In genomic region chr9:128733256-128733655, GRCh38 we compare ENCODE assay signal across 1 cellular context.
A peak's percentile ranks its signal among the peaks of the same experiment; 100 is the strongest.
TF ChIP-seq lines count a peak whose summit lies in the region.

No MANE protein-coding gene starts in this region.

TF ChIP-seq in HepG2, 621 proteins besides CTCF, POLR2A, EP300 and RAD21 (continued from another document and continues in another):
- TF ChIP-seq THAP9 (CRISPR knock-in tag; IDR thresholded peaks at IDR 0.05; ENCODE audit: borderline replicate concordance) (no peak), SOX6 (IDR thresholded peaks at IDR 0.05) (no peak), SOX6 (CRISPR knock-in tag; IDR thresholded peaks at IDR 0.05) (no peak), NFE2 (CRISPR knock-in tag; IDR thresholded peaks at IDR 0.05) (no peak), ZNF766 (CRISPR knock-in tag; IDR thresholded peaks at IDR 0.05; ENCODE audit: borderline replicate concordance) (no peak), HINFP (CRISPR knock-in tag; IDR thresholded peaks at IDR 0.05; ENCODE audit: low read depth) (no peak), ADNP (CRISPR knock-in tag; IDR thresholded peaks at IDR 0.05) (no peak), RBFOX2 (IDR thresholded peaks at IDR 0.05; ENCODE audit: low read depth, low read length) (no peak), ZNF282 (IDR thresholded peaks at IDR 0.05; ENCODE audit: partially characterized antibody) (no peak), ZSCAN20 (CRISPR knock-in tag; IDR thresholded peaks at IDR 0.05; ENCODE audit: borderline replicate concordance) (no peak), TRIM24 (CRISPR knock-in tag; IDR thresholded peaks at IDR 0.05) (no peak), KAT8 (CRISPR knock-in tag; IDR thresholded peaks at IDR 0.05) (peak; percentile 89), ZNF749 (CRISPR knock-in tag; IDR thresholded peaks at IDR 0.05; ENCODE audit: borderline replicate concordance) (no peak), ZNF263 (CRISPR knock-in tag; IDR thresholded peaks at IDR 0.05) (no peak), PATZ1 (CRISPR knock-in tag; IDR thresholded peaks at IDR 0.05) (no peak), TRAFD1 (CRISPR knock-in tag; IDR thresholded peaks at IDR 0.05; ENCODE audit: borderline replicate concordance) (no peak), ZNF143 (CRISPR knock-in tag; IDR thresholded peaks at IDR 0.05) (no peak), NAIF1 (CRISPR knock-in tag; IDR thresholded peaks at IDR 0.05; ENCODE audit: borderline replicate concordance) (no peak), SIN3A (IDR thresholded peaks at IDR 0.05; ENCODE audit: borderline replicate concordance, low read depth, low read length) (no peak), ZNF580 (CRISPR knock-in tag; IDR thresholded peaks at IDR 0.05; ENCODE audit: borderline replicate concordance, low read depth) (no peak), ZBTB3 (CRISPR knock-in tag; IDR thresholded peaks at IDR 0.05; ENCODE audit: borderline replicate concordance, low read depth) (no peak), ARID2 (CRISPR knock-in tag; IDR thresholded peaks at IDR 0.05; ENCODE audit: borderline replicate concordance) (no peak), MAFG (CRISPR knock-in tag; IDR thresholded peaks at IDR 0.05) (no peak), ZNF350 (CRISPR knock-in tag; IDR thresholded peaks at IDR 0.05; ENCODE audit: borderline replicate concordance, low read depth) (no peak), ZNF564 (CRISPR knock-in tag; IDR thresholded peaks at IDR 0.05) (no peak), SNAPC2 (CRISPR knock-in tag; IDR thresholded peaks at IDR 0.05) (no peak), SP140L (CRISPR knock-in tag; IDR thresholded peaks at IDR 0.05; ENCODE audit: borderline replicate concordance) (no peak), ZNF652 (CRISPR knock-in tag; IDR thresholded peaks at IDR 0.05; ENCODE audit: borderline replicate concordance, low read depth) (no peak), MXI1 (IDR thresholded peaks at IDR 0.05; ENCODE audit: borderline replicate concordance, low read depth, low read length) (no peak), NPAS2 (CRISPR knock-in tag; IDR thresholded peaks at IDR 0.05; ENCODE audit: borderline replicate concordance) (no peak), ZNF816 (CRISPR knock-in tag; IDR thresholded peaks at IDR 0.05; ENCODE audit: borderline replicate concordance) (no peak), PPARG (CRISPR knock-in tag; conservative IDR thresholded peaks at IDR 0.05) (peak; percentile 45; the same call in 1 of the 2 replicates), BCL6 (CRISPR knock-in tag; IDR thresholded peaks at IDR 0.05) (no peak), NR2F2 (IDR thresholded peaks at IDR 0.05; ENCODE audit: borderline replicate concordance, low read depth) (no peak), MYC (CRISPR knock-in tag; IDR thresholded peaks at IDR 0.05; ENCODE audit: borderline replicate concordance) (no peak), ZKSCAN8 (CRISPR knock-in tag; IDR thresholded peaks at IDR 0.05; ENCODE audit: borderline replicate concordance) (no peak), CREM (IDR thresholded peaks at IDR 0.05) (no peak), CREM (CRISPR knock-in tag; IDR thresholded peaks at IDR 0.05) (no peak), ETS1 (CRISPR knock-in tag; IDR thresholded peaks at IDR 0.05) (no peak), SRSF4 (IDR thresholded peaks at IDR 0.05; ENCODE audit: low read depth, low read length, poor library complexity, severe bottlenecking) (no peak), HMGXB3 (CRISPR knock-in tag; IDR thresholded peaks at IDR 0.05; ENCODE audit: borderline replicate concordance) (peak; percentile 59; the same call in 1 of the 2 replicates), NR3C1 (CRISPR knock-in tag; IDR thresholded peaks at IDR 0.05) (no peak), BORCS8-MEF2B (CRISPR knock-in tag; IDR thresholded peaks at IDR 0.05) (no peak)
- TF ChIP-seq, protein P1, sequence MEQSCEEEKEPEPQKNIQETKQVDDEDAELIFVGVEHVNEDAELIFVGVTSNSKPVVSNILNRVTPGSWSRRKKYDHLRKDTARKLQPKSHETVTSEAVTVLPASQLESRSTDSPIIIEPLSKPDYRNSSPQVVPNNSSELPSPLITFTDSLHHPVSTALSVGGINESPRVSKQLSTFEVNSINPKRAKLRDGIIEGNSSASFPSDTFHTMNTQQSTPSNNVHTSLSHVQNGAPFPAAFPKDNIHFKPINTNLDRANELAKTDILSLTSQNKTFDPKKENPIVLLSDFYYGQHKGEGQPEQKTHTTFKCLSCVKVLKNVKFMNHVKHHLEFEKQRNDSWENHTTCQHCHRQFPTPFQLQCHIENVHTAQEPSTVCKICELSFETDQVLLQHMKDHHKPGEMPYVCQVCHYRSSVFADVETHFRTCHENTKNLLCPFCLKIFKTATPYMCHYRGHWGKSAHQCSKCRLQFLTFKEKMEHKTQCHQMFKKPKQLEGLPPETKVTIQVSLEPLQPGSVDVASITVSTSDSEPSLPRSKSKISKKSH (CRISPR knock-in tag; IDR thresholded peaks at IDR 0.05; ENCODE audit: borderline replicate concordance) = no peak
- TF ChIP-seq, protein P2, sequence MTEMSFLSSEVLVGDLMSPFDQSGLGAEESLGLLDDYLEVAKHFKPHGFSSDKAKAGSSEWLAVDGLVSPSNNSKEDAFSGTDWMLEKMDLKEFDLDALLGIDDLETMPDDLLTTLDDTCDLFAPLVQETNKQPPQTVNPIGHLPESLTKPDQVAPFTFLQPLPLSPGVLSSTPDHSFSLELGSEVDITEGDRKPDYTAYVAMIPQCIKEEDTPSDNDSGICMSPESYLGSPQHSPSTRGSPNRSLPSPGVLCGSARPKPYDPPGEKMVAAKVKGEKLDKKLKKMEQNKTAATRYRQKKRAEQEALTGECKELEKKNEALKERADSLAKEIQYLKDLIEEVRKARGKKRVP (CRISPR knock-in tag; IDR thresholded peaks at IDR 0.05) = no peak
- TF ChIP-seq, protein P3, sequence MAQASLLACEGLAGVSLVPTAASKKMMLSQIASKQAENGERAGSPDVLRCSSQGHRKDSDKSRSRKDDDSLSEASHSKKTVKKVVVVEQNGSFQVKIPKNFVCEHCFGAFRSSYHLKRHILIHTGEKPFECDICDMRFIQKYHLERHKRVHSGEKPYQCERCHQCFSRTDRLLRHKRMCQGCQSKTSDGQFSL (CRISPR knock-in tag; IDR thresholded peaks at IDR 0.05) = no peak
